In genomic region chr19:50432221-50432626, GRCh38 we compare ENCODE assay signal across 8 cellular contexts. TPM values are rescaled to one million over a fixed set of nuclear protein-coding genes. Genes with fewer than 3 reads are reported as not detected.
DNase-seq lines count a peak whose midpoint lies in the region; ATAC-seq, FAIRE-seq and TF ChIP-seq lines count a peak whose summit lies in the region.

No MANE protein-coding gene starts in this region.

- FAIRE-seq in GM19239 (lab: Jason Lieb, UNC): no peak

- H3K27me3 ChIP-seq in endodermal cell (ENCODE audit: control insufficient read depth, insufficient read depth, low read length, poor library complexity, severe bottlenecking) (no peaks in the 10 kb centered on the region), osteoblast (ENCODE audit: insufficient read depth, low read length) (peaks cover 22% of the 10 kb centered on the region)

- H3K36me3 ChIP-seq in endodermal cell (ENCODE audit: control insufficient read depth, insufficient read depth, low read length): no peaks in the 10 kb centered on the region
- H3K36me3 ChIP-seq in osteoblast (ENCODE audit: insufficient read depth, low read length): no peaks in the 10 kb centered on the region

- no peaks in the 10 kb centered on the region for H3K9me3 Mint-ChIP-seq in endodermal cell

- H3K27ac ChIP-seq in endodermal cell (ENCODE audit: low read depth, low read length): no peak overlapping the region
- H3K27ac ChIP-seq in osteoblast (ENCODE audit: low read depth, low read length): no peak overlapping the region

- H4K20me1 ChIP-seq in osteoblast (ENCODE audit: insufficient read depth, low read length): no peaks in the 10 kb centered on the region

- TF ChIP-seq CTCF in endodermal cell (conservative IDR thresholded peaks at IDR 0.05) (no peak), osteoblast (IDR thresholded peaks at IDR 0.05; ENCODE audit: extremely low read depth, low read depth, low read length) (no peak)

- H3K9me3 ChIP-seq in endodermal cell (ENCODE audit: control insufficient read depth, low read length) (no peaks in the 10 kb centered on the region), osteoblast (ENCODE audit: low read depth, low read length) (no peaks in the 10 kb centered on the region)

- H3K4me3 ChIP-seq in endodermal cell (ENCODE audit: low read length) (peak overlapping the region; percentile 76), osteoblast (ENCODE audit: insufficient read depth, low read length) (peak overlapping the region; percentile 73)

- H3K4me2 ChIP-seq in osteoblast (ENCODE audit: insufficient read depth, low read length): peak overlapping the region; percentile 96

- H3K27ac Mint-ChIP-seq in endodermal cell: peak overlapping the region; percentile 88

- H3K36me3 Mint-ChIP-seq in endodermal cell (ENCODE audit: low read depth): no peaks in the 10 kb centered on the region

- peak overlapping the region; percentile 53 for H3K9ac ChIP-seq in endodermal cell (ENCODE audit: extremely low read depth, low read length, poor library complexity, severe bottlenecking)

- WGBS in endodermal cell (ENCODE audit: insufficient coverage in 1 of 2, insufficient read length in 1 of 2), 2 experiments: 0 to 4% methylated on average over 15 to 27 of the region's 27 CpGs

- H2AFZ ChIP-seq in osteoblast (ENCODE audit: low read length): peak overlapping the region; percentile 31

- ATAC-seq in GM19395 (IDR thresholded peaks at IDR 0.05; ENCODE audit: unreplicated experiment): peak; percentile 18

- peaks cover 47% of the 10 kb centered on the region for H3K27me3 Mint-ChIP-seq in endodermal cell (ENCODE audit: insufficient read depth)

- H3K79me2 ChIP-seq in osteoblast (ENCODE audit: insufficient read depth, low read length): no peaks in the 10 kb centered on the region

- H3K4me1 Mint-ChIP-seq in endodermal cell: peaks cover 8% of the 10 kb centered on the region

- no peaks in the 10 kb centered on the region for H3K4me1 ChIP-seq in endodermal cell (ENCODE audit: control insufficient read depth, insufficient read depth, low read length)
- peaks cover 5% of the 10 kb centered on the region for H3K4me1 ChIP-seq in osteoblast (ENCODE audit: insufficient read depth, low read length)

- peak overlapping the region; percentile 74 for H3K4me3 Mint-ChIP-seq in endodermal cell

- peak; percentile 61 for DNase-seq in NCI-H146 treated with DMSO at 0.1 percent for 48 hours (lab: John Stamatoyannopoulos, UW; ENCODE audit: unreplicated experiment)
- DNase-seq in endodermal cell: peak; percentile 79
- DNase-seq in osteoblast (ENCODE audit: insufficient read length, low spot score, missing footprints): peak; percentile 74
- DNase-seq in SHP77 (lab: John Stamatoyannopoulos, UW): no peak
- no peak for DNase-seq in stimulated activated CD4-positive, alpha-beta T cell treated with anti-CD3 and anti-CD28 coated beads, Interleukin-12 subunit alpha, Interleukin-12 subunit beta, amount 100 ng/mL, for 4 hours
- no peak for DNase-seq in cortex of kidney (lab: John Stamatoyannopoulos, UW)
- no peak for DNase-seq in GM19239 (ENCODE audit: insufficient read length, low spot score)

RNA-seq across cellular contexts. Expression of gene MYBPC2, which starts 0.5 kb away (rescaled TPM):
- total RNA-seq in endodermal cell: 1 to 10 TPM; 1.9 to 2.3 TPM
- 0.71 TPM for polyA plus RNA-seq in endodermal cell (2013, experiment 1 of 2)
- 0.62 TPM for polyA plus RNA-seq in endodermal cell (2013, experiment 2 of 2)
- total RNA-seq in osteoblast: not detected in 2 replicates

RNA-seq across cellular contexts. Expression of gene SPIB, which starts 13.5 kb away (rescaled TPM):
- total RNA-seq in endodermal cell (1 to 10 TPM in 1 of 2 donors, under 1 TPM in 1; 0.11 to 2.6 TPM), osteoblast (0.36 TPM in 1 of 2 replicates, not detected in the other)
- polyA plus RNA-seq in endodermal cell (2013, experiment 1 of 2): 0.68 TPM
- polyA plus RNA-seq in endodermal cell (2013, experiment 2 of 2): 0.41 TPM

RNA-seq across cellular contexts. Expression of gene EMC10, which starts 44.1 kb away (rescaled TPM):
- 100 to 1,000 TPM; 119 to 123 TPM for total RNA-seq in endodermal cell
- polyA plus RNA-seq in endodermal cell (2013, experiment 1 of 2): 88.6 TPM
- polyA plus RNA-seq in endodermal cell (2013, experiment 2 of 2): 88.0 TPM
- total RNA-seq in osteoblast: 47.1 and 56.5 TPM in 2 replicates

RNA-seq across cellular contexts. Expression of gene GARIN5A, which starts 44.4 kb away (rescaled TPM):
- total RNA-seq in endodermal cell: 1 to 10 TPM; 8.3 to 9.5 TPM
- polyA plus RNA-seq in endodermal cell (2013, experiment 1 of 2): 1.7 TPM
- polyA plus RNA-seq in endodermal cell (2013, experiment 2 of 2): 2.4 TPM
- 0.29 and 0.36 TPM in 2 replicates for total RNA-seq in osteoblast

RNA-seq across cellular contexts. Expression of gene POLD1, which starts 48.1 kb away (rescaled TPM):
- total RNA-seq in endodermal cell (100 to 1,000 TPM; 106 to 127 TPM), osteoblast (14.7 and 15.6 TPM in 2 replicates)
- 68.6 TPM for polyA plus RNA-seq in endodermal cell (2013, experiment 1 of 2)
- 68.1 TPM for polyA plus RNA-seq in endodermal cell (2013, experiment 2 of 2)

Comparison
In these comparisons a context has a peak if more than half of its experiments do, and no peak if none do; other contexts are left out.
1. DNase-seq: peak in NCI-H146 treated with DMSO at 0.1 percent for 48 hours (single experiment), endodermal cell (single experiment) and osteoblast (single experiment); none in SHP77 (0 of 2), stimulated activated CD4-positive, alpha-beta T cell treated with anti-CD3 and anti-CD28 coated beads, Interleukin-12 subunit alpha, Interleukin-12 subunit beta, amount 100 ng/mL, for 4 hours (single experiment), cortex of kidney (single experiment) and GM19239 (single experiment).